Comparison of ENCODE assay signal across 8 cellular contexts in genomic region chr2:181953773-181954537, GRCh38. TPM values are rescaled to one million over a fixed set of nuclear protein-coding genes. Genes with fewer than 3 reads are reported as not detected.
DNase-seq lines count a peak whose midpoint lies in the region; ATAC-seq and TF ChIP-seq lines count a peak whose summit lies in the region.

No MANE protein-coding gene starts in this region.

- no peak overlapping the region for H3K27ac Mint-ChIP-seq in activated CD4-positive, alpha-beta T cell treated with anti-CD3 and anti-CD28 coated beads, Interleukin-2, amount 10 ng/mL, durations not matched to agents 24 days and 14 days

- no peaks in the 10 kb centered on the region for H3K36me3 Mint-ChIP-seq in activated CD4-positive, alpha-beta T cell treated with anti-CD3 and anti-CD28 coated beads, Interleukin-2, amount 10 ng/mL, durations not matched to agents 24 days and 14 days (ENCODE audit: low read depth)

- no peaks in the 10 kb centered on the region for H3K36me3 ChIP-seq in Loucy (ENCODE audit: insufficient read depth, low read length)

- H3K4me3 ChIP-seq in Loucy (ENCODE audit: low read length, poor library complexity, severe bottlenecking) = peak overlapping the region; percentile 71
- H3K4me3 ChIP-seq in dorsolateral prefrontal cortex = peak overlapping the region in 19 of 59 donors; percentile 2 to 34 (median 21)

- TF ChIP-seq CTCF in Loucy (conservative IDR thresholded peaks at IDR 0.05; ENCODE audit: low read length) (peak; percentile 66), dorsolateral prefrontal cortex (IDR thresholded peaks at IDR 0.05 in 54 of 56, conservative IDR thresholded peaks at IDR 0.05 in 2 of 56; ENCODE audit: low read depth in 1 of 56, partially characterized antibody in 56 of 56) (peak; percentile 38 to 75 (median 59))

- H3K4me2 ChIP-seq in Loucy (ENCODE audit: low read depth, low read length, poor library complexity, severe bottlenecking) = peak overlapping the region; percentile 54

- peaks cover 19% of the 10 kb centered on the region for H3K4me1 Mint-ChIP-seq in activated CD4-positive, alpha-beta T cell treated with anti-CD3 and anti-CD28 coated beads, Interleukin-2, amount 10 ng/mL, durations not matched to agents 24 days and 14 days

- H3K79me2 ChIP-seq in Loucy (ENCODE audit: insufficient read depth, low read length) = no peaks in the 10 kb centered on the region

- no peaks in the 10 kb centered on the region for H3K9me2 ChIP-seq in Loucy (replicated peaks; ENCODE audit: low read depth, low read length)

- H3K4me3 Mint-ChIP-seq in activated CD4-positive, alpha-beta T cell treated with anti-CD3 and anti-CD28 coated beads, Interleukin-2, amount 10 ng/mL, durations not matched to agents 24 days and 14 days = peak overlapping the region; percentile 74

- H3K9me3 Mint-ChIP-seq in activated CD4-positive, alpha-beta T cell treated with anti-CD3 and anti-CD28 coated beads, Interleukin-2, amount 10 ng/mL, durations not matched to agents 24 days and 14 days = no peaks in the 10 kb centered on the region

- no peaks in the 10 kb centered on the region for H4K20me1 ChIP-seq in Loucy (ENCODE audit: insufficient read depth, low read length, poor library complexity, severe bottlenecking)

- peak overlapping the region; percentile 66 for H3K9ac ChIP-seq in Loucy (ENCODE audit: low read depth, low read length, poor library complexity, severe bottlenecking)

- H3K27me3 ChIP-seq in Loucy (ENCODE audit: insufficient read depth, low read length, poor library complexity, severe bottlenecking) (no peaks in the 10 kb centered on the region), dorsolateral prefrontal cortex (no peaks in the 10 kb centered on the region)

- intact Hi-C loops in activated CD4-positive, alpha-beta T cell treated with anti-CD3 and anti-CD28 coated beads, Interleukin-2, amount 10 ng/mL, durations not matched to agents 24 days and 14 days (cut with micrococcal nuclease) = loop anchor here (1.0 to 5.0 kb wide), 4 partner anchors 62 to 877 kb away; partner anchors contain the start of gene ITPRID2
- intact Hi-C loops in dorsolateral prefrontal cortex (cut with DNase I) = loop anchor here (2.0 to 5.0 kb wide), 2 partner anchors 211 to 212 kb away; no protein-coding TSS in a partner anchor

- ATAC-seq in GM21619 (IDR thresholded peaks at IDR 0.05; ENCODE audit: unreplicated experiment) = peak; percentile 83

- peak overlapping the region; percentile 61 for H2AFZ ChIP-seq in Loucy (ENCODE audit: low read length)

- no peak overlapping the region for H3K27ac ChIP-seq in dorsolateral prefrontal cortex

- DNase-seq in DMS 273 (lab: John Stamatoyannopoulos, UW; ENCODE audit: unreplicated experiment) = peak; percentile 81
- DNase-seq in activated CD4-positive, alpha-beta T cell treated with anti-CD3 and anti-CD28 coated beads, Interleukin-2, amount 10 ng/mL, durations not matched to agents 24 days and 14 days = peak; percentile 88
- DNase-seq in dorsolateral prefrontal cortex = peak in 4 of 10 donors; percentile 16 to 38 (median 34)
- DNase-seq in medulla oblongata (ENCODE audit: extremely low spot score) = peak; percentile 78
- DNase-seq in stimulated activated CD8-positive, alpha-beta memory T cell treated with anti-CD3 and anti-CD28 coated beads, Interleukin-2, amount 100 ng/mL, for 48 hours (ENCODE audit: low read depth in 2 of 2) = peak; percentile 16 to 38
- no peak for DNase-seq in NCI-H146 (lab: John Stamatoyannopoulos, UW)

- peaks cover 30% of the 10 kb centered on the region for H3K27me3 Mint-ChIP-seq in activated CD4-positive, alpha-beta T cell treated with anti-CD3 and anti-CD28 coated beads, Interleukin-2, amount 10 ng/mL, durations not matched to agents 24 days and 14 days

- H3F3A ChIP-seq in Loucy (ENCODE audit: low read depth) = no peaks in the 10 kb centered on the region

- H3K9me3 ChIP-seq in Loucy (ENCODE audit: insufficient read depth, low read depth, low read length) = no peaks in the 10 kb centered on the region

- H3K4me1 ChIP-seq in Loucy (ENCODE audit: insufficient read depth, low read length, poor library complexity, severe bottlenecking) = peaks cover 25% of the 10 kb centered on the region

RNA-seq across cellular contexts. Expression of gene PPP1R1C, which starts 31.7 kb away (rescaled TPM):
- total RNA-seq in activated CD4-positive, alpha-beta T cell treated with anti-CD3 and anti-CD28 coated beads, Interleukin-2, amount 10 ng/mL, durations not matched to agents 24 days and 14 days = not detected in 2 replicates
- 1 to 10 TPM in 88 of 120 experiments, under 1 TPM in 30, not detected in 2; 0.22 to 6.8 (median 1.6) TPM for total RNA-seq in dorsolateral prefrontal cortex
